ENCODE assay signal across 2 cellular contexts in genomic region chr12:14264316-14264715, GRCh38.
TF ChIP-seq lines count a peak whose summit lies in the region.

No MANE protein-coding gene starts in this region.

TF ChIP-seq in SK-N-SH, 30 proteins besides CTCF, POLR2A, EP300 and RAD21 (continued from another document):
- TF ChIP-seq, protein P1, sequence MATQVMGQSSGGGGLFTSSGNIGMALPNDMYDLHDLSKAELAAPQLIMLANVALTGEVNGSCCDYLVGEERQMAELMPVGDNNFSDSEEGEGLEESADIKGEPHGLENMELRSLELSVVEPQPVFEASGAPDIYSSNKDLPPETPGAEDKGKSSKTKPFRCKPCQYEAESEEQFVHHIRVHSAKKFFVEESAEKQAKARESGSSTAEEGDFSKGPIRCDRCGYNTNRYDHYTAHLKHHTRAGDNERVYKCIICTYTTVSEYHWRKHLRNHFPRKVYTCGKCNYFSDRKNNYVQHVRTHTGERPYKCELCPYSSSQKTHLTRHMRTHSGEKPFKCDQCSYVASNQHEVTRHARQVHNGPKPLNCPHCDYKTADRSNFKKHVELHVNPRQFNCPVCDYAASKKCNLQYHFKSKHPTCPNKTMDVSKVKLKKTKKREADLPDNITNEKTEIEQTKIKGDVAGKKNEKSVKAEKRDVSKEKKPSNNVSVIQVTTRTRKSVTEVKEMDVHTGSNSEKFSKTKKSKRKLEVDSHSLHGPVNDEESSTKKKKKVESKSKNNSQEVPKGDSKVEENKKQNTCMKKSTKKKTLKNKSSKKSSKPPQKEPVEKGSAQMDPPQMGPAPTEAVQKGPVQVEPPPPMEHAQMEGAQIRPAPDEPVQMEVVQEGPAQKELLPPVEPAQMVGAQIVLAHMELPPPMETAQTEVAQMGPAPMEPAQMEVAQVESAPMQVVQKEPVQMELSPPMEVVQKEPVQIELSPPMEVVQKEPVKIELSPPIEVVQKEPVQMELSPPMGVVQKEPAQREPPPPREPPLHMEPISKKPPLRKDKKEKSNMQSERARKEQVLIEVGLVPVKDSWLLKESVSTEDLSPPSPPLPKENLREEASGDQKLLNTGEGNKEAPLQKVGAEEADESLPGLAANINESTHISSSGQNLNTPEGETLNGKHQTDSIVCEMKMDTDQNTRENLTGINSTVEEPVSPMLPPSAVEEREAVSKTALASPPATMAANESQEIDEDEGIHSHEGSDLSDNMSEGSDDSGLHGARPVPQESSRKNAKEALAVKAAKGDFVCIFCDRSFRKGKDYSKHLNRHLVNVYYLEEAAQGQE (IDR thresholded peaks at IDR 0.05; ENCODE audit: low read depth, low read length), result peak; percentile 82

TF ChIP-seq in SK-N-SH treated with all-trans-retinoic acid at 6 μM for 48 hours, 23 proteins besides CTCF, POLR2A, EP300 and RAD21 (continued from another document):
- TF ChIP-seq PPARA (CRISPR knock-in tag; IDR thresholded peaks at IDR 0.05; ENCODE audit: borderline replicate concordance) (no peak), ZNF565 (CRISPR knock-in tag; conservative IDR thresholded peaks at IDR 0.05; ENCODE audit: low read depth) (no peak), RARB (CRISPR knock-in tag; IDR thresholded peaks at IDR 0.05) (no peak), TCF4 (CRISPR knock-in tag; IDR thresholded peaks at IDR 0.05; ENCODE audit: borderline replicate concordance) (no peak)
- TF ChIP-seq, protein P2, sequence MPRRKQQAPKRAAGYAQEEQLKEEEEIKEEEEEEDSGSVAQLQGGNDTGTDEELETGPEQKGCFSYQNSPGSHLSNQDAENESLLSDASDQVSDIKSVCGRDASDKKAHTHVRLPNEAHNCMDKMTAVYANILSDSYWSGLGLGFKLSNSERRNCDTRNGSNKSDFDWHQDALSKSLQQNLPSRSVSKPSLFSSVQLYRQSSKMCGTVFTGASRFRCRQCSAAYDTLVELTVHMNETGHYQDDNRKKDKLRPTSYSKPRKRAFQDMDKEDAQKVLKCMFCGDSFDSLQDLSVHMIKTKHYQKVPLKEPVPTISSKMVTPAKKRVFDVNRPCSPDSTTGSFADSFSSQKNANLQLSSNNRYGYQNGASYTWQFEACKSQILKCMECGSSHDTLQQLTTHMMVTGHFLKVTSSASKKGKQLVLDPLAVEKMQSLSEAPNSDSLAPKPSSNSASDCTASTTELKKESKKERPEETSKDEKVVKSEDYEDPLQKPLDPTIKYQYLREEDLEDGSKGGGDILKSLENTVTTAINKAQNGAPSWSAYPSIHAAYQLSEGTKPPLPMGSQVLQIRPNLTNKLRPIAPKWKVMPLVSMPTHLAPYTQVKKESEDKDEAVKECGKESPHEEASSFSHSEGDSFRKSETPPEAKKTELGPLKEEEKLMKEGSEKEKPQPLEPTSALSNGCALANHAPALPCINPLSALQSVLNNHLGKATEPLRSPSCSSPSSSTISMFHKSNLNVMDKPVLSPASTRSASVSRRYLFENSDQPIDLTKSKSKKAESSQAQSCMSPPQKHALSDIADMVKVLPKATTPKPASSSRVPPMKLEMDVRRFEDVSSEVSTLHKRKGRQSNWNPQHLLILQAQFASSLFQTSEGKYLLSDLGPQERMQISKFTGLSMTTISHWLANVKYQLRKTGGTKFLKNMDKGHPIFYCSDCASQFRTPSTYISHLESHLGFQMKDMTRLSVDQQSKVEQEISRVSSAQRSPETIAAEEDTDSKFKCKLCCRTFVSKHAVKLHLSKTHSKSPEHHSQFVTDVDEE (CRISPR knock-in tag; IDR thresholded peaks at IDR 0.05), result no peak
